Comparison of ENCODE assay signal across 2 cellular contexts in the genomic region with DNA sequence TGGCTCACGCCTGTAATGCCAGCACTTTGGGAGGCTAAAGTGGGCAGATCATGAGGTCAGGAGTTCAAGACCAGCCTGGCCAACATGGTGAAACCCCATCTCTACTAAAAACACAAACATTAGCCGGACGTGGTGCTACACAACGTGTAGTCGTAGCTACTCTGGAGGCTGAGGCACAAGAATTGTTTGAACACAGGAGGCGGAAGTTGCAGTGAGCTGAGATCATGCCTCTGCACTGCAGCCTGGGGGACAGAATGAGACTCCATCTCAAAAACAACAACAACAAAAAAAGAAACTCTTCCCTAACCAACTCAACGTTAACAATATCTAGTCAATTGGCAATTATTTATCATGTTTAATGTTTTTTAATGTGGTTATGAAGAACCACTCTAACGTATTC.
TF ChIP-seq lines count a peak whose summit lies in the region.

No MANE protein-coding gene starts in this region.

TF ChIP-seq in SK-N-SH, 30 proteins besides CTCF, POLR2A, EP300 and RAD21 (continued from another document):
- TF ChIP-seq ZBTB33 (IDR thresholded peaks at IDR 0.05; ENCODE audit: borderline replicate concordance, low read depth) (no peak), PBX3 (IDR thresholded peaks at IDR 0.05) (no peak), FOXM1 (IDR thresholded peaks at IDR 0.05; ENCODE audit: low read depth) (no peak), CHD2 (IDR thresholded peaks at IDR 0.05; ENCODE audit: low read length, partially characterized antibody) (no peak), GABPA (IDR thresholded peaks at IDR 0.05; ENCODE audit: low read depth) (no peak), FOXJ3 (CRISPR knock-in tag; IDR thresholded peaks at IDR 0.05) (no peak), FOSL2 (IDR thresholded peaks at IDR 0.05; ENCODE audit: borderline replicate concordance, low read depth) (no peak), EZH2phosphoT487 (IDR thresholded peaks at IDR 0.05; ENCODE audit: borderline replicate concordance, low read depth) (no peak), SIN3A (IDR thresholded peaks at IDR 0.05; ENCODE audit: borderline replicate concordance, low read depth, low read length) (no peak), NFIC (IDR thresholded peaks at IDR 0.05; ENCODE audit: borderline replicate concordance) (no peak)
- TF ChIP-seq, protein P1, sequence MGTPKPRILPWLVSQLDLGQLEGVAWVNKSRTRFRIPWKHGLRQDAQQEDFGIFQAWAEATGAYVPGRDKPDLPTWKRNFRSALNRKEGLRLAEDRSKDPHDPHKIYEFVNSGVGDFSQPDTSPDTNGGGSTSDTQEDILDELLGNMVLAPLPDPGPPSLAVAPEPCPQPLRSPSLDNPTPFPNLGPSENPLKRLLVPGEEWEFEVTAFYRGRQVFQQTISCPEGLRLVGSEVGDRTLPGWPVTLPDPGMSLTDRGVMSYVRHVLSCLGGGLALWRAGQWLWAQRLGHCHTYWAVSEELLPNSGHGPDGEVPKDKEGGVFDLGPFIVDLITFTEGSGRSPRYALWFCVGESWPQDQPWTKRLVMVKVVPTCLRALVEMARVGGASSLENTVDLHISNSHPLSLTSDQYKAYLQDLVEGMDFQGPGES (IDR thresholded peaks at IDR 0.05; ENCODE audit: low read depth, low read length), result no peak
TF ChIP-seq in SK-N-SH: peak in this region for 0.

TF ChIP-seq in SK-N-SH treated with all-trans-retinoic acid at 6 μM for 48 hours, 23 proteins besides CTCF, POLR2A, EP300 and RAD21 (continued from another document):
- TF ChIP-seq ARNTL (CRISPR knock-in tag; IDR thresholded peaks at IDR 0.05; ENCODE audit: borderline replicate concordance, low read depth) (no peak), ZFP3 (CRISPR knock-in tag; IDR thresholded peaks at IDR 0.05) (no peak), OSR1 (CRISPR knock-in tag; IDR thresholded peaks at IDR 0.05) (no peak), TOX (CRISPR knock-in tag; IDR thresholded peaks at IDR 0.05; ENCODE audit: borderline replicate concordance) (no peak), CSRNP3 (CRISPR knock-in tag; IDR thresholded peaks at IDR 0.05) (no peak), ESRRG (CRISPR knock-in tag; IDR thresholded peaks at IDR 0.05) (no peak), ISL1 (CRISPR knock-in tag; IDR thresholded peaks at IDR 0.05) (no peak), BACH2 (CRISPR knock-in tag; IDR thresholded peaks at IDR 0.05; ENCODE audit: borderline replicate concordance) (no peak), ZNF565 (CRISPR knock-in tag; conservative IDR thresholded peaks at IDR 0.05; ENCODE audit: low read depth) (no peak)
- TF ChIP-seq, protein P2, sequence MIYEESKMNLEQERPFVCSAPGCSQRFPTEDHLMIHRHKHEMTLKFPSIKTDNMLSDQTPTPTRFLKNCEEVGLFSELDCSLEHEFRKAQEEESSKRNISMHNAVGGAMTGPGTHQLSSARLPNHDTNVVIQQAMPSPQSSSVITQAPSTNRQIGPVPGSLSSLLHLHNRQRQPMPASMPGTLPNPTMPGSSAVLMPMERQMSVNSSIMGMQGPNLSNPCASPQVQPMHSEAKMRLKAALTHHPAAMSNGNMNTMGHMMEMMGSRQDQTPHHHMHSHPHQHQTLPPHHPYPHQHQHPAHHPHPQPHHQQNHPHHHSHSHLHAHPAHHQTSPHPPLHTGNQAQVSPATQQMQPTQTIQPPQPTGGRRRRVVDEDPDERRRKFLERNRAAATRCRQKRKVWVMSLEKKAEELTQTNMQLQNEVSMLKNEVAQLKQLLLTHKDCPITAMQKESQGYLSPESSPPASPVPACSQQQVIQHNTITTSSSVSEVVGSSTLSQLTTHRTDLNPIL (CRISPR knock-in tag; IDR thresholded peaks at IDR 0.05; ENCODE audit: low read depth), result no peak
